8 cellular contexts compared by ENCODE assay signal in the genomic region with DNA sequence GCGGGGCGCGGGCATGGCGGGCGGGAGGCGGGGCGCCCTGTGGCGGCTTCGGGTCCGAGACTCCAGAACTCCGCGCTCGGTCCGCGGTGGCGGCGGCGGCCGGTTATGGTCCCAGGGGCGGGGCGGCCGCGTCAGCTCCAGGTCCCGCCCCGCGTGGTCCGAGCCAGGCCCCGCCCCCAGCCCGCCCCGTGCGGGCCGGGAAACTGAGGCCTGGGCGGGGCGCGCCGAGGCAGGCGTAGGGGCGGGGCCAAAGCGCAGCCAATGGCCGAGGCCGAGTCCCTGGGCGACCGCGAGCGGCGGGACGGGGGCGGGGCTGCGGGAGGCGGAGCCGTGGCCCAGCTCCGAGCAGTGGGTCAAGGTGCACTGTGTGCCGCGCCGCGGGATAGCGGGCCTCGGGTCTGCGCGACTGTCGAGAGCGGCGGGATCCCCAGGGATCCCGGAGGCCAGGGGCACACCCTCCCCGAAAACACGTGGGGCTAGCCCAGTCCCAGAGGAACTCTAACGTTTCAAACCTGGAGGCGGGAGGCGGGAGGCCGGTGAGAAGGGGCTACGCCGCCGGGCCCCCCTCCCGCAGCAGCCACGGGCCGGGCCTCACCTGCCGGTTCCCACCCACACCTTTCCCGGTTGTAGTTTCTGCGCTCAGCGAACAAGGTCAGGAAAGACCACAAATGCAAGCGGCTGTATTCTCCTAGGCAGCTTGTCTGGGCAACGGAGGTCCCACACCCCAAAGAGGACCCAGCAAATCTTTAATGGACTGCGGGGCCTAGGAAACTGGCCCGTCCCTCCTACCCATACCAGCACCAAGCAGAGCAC. TPM values are rescaled to one million over a fixed set of nuclear protein-coding genes. Genes with fewer than 3 reads are reported as not detected.
A peak's percentile ranks its signal among the peaks of the same experiment; 100 is the strongest.
DNase-seq lines count a peak whose midpoint lies in the region; ATAC-seq, FAIRE-seq and TF ChIP-seq lines count a peak whose summit lies in the region.

Gene SLC25A1, minus strand, starts transcription at position 78 of the 813 bp plus-strand sequence. Its CDS starts 63 bp downstream, at position 15.

- H3K79me2 ChIP-seq in HepG2 (ENCODE audit: insufficient read depth, low read length): peaks cover 17% of the 10 kb centered on the region

- H3K9ac ChIP-seq in HepG2 (ENCODE audit: insufficient read depth, low read depth, low read length): peak within 1 kb of the TSS; percentile 90

- in situ Hi-C loops in HepG2 (cut with HindIII; ENCODE audit: extremely low pct_ligation_motif_present, low pct_unique_long_range_greater_than_20kb): no loop called here

- peak within 1 kb of the TSS; percentile 80 to 94 (median 92) for H3K4me3 ChIP-seq in HepG2 (replicated peaks in 1 of 3; ENCODE audit: insufficient read depth in 1 of 3, low read depth in 2 of 3, low read length in 3 of 3)

- H3K27me3 ChIP-seq in HepG2 (ENCODE audit: control insufficient read depth in 1 of 2, insufficient read depth in 2 of 2, low read length in 2 of 2): no peaks in the 10 kb centered on the region

- FAIRE-seq in HepG2 (lab: Jason Lieb, UNC): peak; percentile 4

- peaks cover 3 to 15% of the 10 kb centered on the region in 2 experiments; a peak in 3 of 5 replicates for H3K36me3 ChIP-seq in HepG2 (replicated peaks in 1 of 2; ENCODE audit: control insufficient read depth in 1 of 2, insufficient read depth in 2 of 2, low read length in 2 of 2)

- H2AFZ ChIP-seq in HepG2 (ENCODE audit: low read length): no peak within 1 kb of the TSS

- TF ChIP-seq EP300 in HepG2 (IDR thresholded peaks at IDR 0.05; ENCODE audit: low read depth in 2 of 2, low read length in 2 of 2): 0 out of 4 replicates have a peak, but pooled peaks have one; percentile 9 to 10
- TF ChIP-seq EP300 in HepG2 (CRISPR knock-in tag; IDR thresholded peaks at IDR 0.05; ENCODE audit: borderline replicate concordance): no peak

- DNase-seq in AML-193 (lab: John Stamatoyannopoulos, UW) (peak; percentile 70 to 77), NCI-H526 treated with DMSO at 0.1 percent for 48 hours (lab: John Stamatoyannopoulos, UW) (peak; percentile 58), dermis blood vessel endothelial cell (peak; percentile 90), HepG2 (ENCODE audit: low spot score) (peak; percentile 83)
- DNase-seq in activated CD4-positive, alpha-beta T cell treated with anti-CD3 and anti-CD28 coated beads, Interleukin-2, amount 50 U/mL, for 24 hours (ENCODE audit: low read depth in 1 of 2, low spot score in 1 of 2): peak; percentile 66 to 82
- DNase-seq in stimulated activated CD4-positive, alpha-beta T cell treated with anti-CD3 and anti-CD28 coated beads, Interleukin-2, amount 100 ng/mL, for 4 hours (ENCODE audit: low read depth): peak; percentile 79

- WGBS in HepG2 (ENCODE audit: low lambda C conversion rate): under 1% methylated on average over 16 of the region's 84 CpGs

- TF ChIP-seq POLR2A in HepG2 (IDR thresholded peaks at IDR 0.05; ENCODE audit: insufficient read depth in 1 of 2, low read depth in 2 of 2, low read length in 2 of 2): peak in 1 of 2 experiments; percentile 93; a peak in 2 of 4 replicates

- BruUV-seq in HepG2 (replicated peaks; lab: Mats Ljungman, UMichigan): TSS peak; percentile 89

- H3K9me3 ChIP-seq in HepG2 (ENCODE audit: low read length): no peaks in the 10 kb centered on the region

- peaks cover 13% of the 10 kb centered on the region for H4K20me1 ChIP-seq in HepG2 (ENCODE audit: insufficient read depth, low read length)

- POLR2A ChIA-PET in HepG2 (lab: Yijun Ruan, JAX): interaction anchor here (0.5 to 3.6 kb wide), 21 partner anchors 8 to 661 kb away, joined by 3 to 22 read pairs (median 4); partner anchors contain the start of genes C22orf39, CDC45, CLTCL1 and DGCR2

- peak; percentile 61 for ATAC-seq in GM19043 (IDR thresholded peaks at IDR 0.05; ENCODE audit: low read depth, unreplicated experiment)
- ATAC-seq in HG03354 (IDR thresholded peaks at IDR 0.05; ENCODE audit: poor library complexity, severe bottlenecking, unreplicated experiment): peak; percentile 69
- ATAC-seq in HepG2: peak; percentile 76

- intact Hi-C loops in HepG2 (cut with micrococcal nuclease; ENCODE audit: unreplicated experiment): loop anchor here (1.0 to 5.0 kb wide), 3 partner anchors 35 to 253 kb away; partner anchors contain the start of genes ESS2, HIRA and MRPL40

- TF ChIP-seq RAD21 in HepG2 (CRISPR knock-in tag; IDR thresholded peaks at IDR 0.05): no peak; the same call in 1 of the 2 replicates

- CTCF ChIA-PET in HepG2 (lab: Yijun Ruan, JAX; ENCODE audit: low intra/inter-chr PET ratio, low total read pairs): no interaction called here

- peak within 1 kb of the TSS; percentile 95 for H3K27ac ChIP-seq in HepG2 (ENCODE audit: extremely low read length, insufficient read depth, low read length)

- peaks cover 54% of the 10 kb centered on the region for H3K4me1 ChIP-seq in HepG2 (ENCODE audit: insufficient read depth, low read length)

- no peak for TF ChIP-seq CTCF in HepG2 (CRISPR knock-in tag; IDR thresholded peaks at IDR 0.05)

- H3K4me2 ChIP-seq in HepG2 (ENCODE audit: low read depth, low read length): peak within 1 kb of the TSS; percentile 96

TF ChIP-seq in HepG2, 621 proteins besides CTCF, POLR2A, EP300 and RAD21 (continues in another document):
- TF ChIP-seq ZNF788 (CRISPR knock-in tag; IDR thresholded peaks at IDR 0.05; ENCODE audit: borderline replicate concordance): peak; percentile 65; the same call in 1 of the 2 replicates
- 0 out of 2 replicates have a peak, but pooled peaks have one; percentile 11 for TF ChIP-seq RARA (CRISPR knock-in tag; IDR thresholded peaks at IDR 0.05)
- peak; percentile 60; the same call in 1 of the 2 replicates for TF ChIP-seq NFAT5 (CRISPR knock-in tag; IDR thresholded peaks at IDR 0.05)
- TF ChIP-seq, protein P1, sequence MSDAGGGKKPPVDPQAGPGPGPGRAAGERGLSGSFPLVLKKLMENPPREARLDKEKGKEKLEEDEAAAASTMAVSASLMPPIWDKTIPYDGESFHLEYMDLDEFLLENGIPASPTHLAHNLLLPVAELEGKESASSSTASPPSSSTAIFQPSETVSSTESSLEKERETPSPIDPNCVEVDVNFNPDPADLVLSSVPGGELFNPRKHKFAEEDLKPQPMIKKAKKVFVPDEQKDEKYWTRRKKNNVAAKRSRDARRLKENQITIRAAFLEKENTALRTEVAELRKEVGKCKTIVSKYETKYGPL (CRISPR knock-in tag; IDR thresholded peaks at IDR 0.05): 0 out of 2 replicates have a peak, but pooled peaks have one; percentile 49

RNA-seq across cellular contexts. Expression of gene SLC25A1, which starts in this region (rescaled TPM):
- total RNA-seq in dermis blood vessel endothelial cell: 87.3 and 175 TPM in 2 replicates
- total RNA-seq in HepG2 (2016; rRNA removed; fragmentation: Illumina TruSeq; extraction: Trizol): 118 and 161 TPM in 2 replicates
- total RNA-seq in HepG2 (2016; cell fraction: cytosol; rRNA removed; fragmentation: Illumina TruSeq; extraction: Trizol; ENCODE audit: low read depth): 121 and 136 TPM in 2 replicates
- total RNA-seq in HepG2 (2016; cell fraction: insoluble cytoplasmic fraction; rRNA removed; fragmentation: Illumina TruSeq; extraction: Trizol): 107 and 161 TPM in 2 replicates
- 173 and 190 TPM in 2 replicates for total RNA-seq in HepG2 (2016; cell fraction: membrane; rRNA removed; fragmentation: Illumina TruSeq; extraction: Trizol)
- 74.9 and 92.0 TPM in 2 replicates for total RNA-seq in HepG2 (2016; cell fraction: nucleus; rRNA removed; fragmentation: Illumina TruSeq; extraction: Trizol)
- polyA plus RNA-seq in HepG2 (2011; rRNA removed): 49.4 and 57.3 TPM in 2 replicates
- polyA plus RNA-seq in HepG2 (2011; cell fraction: cytosol; rRNA removed): 57.0 and 78.3 TPM in 2 replicates
- polyA plus RNA-seq in HepG2 (2011; cell fraction: nucleus; rRNA removed): 92.6 and 99.0 TPM in 2 replicates
- 71.1 and 74.4 TPM in 2 replicates for polyA plus RNA-seq in HepG2 (2012)
- polyA plus RNA-seq in HepG2 (2016; cell fraction: cytosol; fragmentation: Illumina TruSeq; extraction: Trizol; ENCODE audit: low read depth): 165 and 180 TPM in 2 replicates
- 116 and 155 TPM in 2 replicates for polyA plus RNA-seq in HepG2 (2016; cell fraction: insoluble cytoplasmic fraction; fragmentation: Illumina TruSeq; extraction: Trizol; ENCODE audit: low read depth)
- 187 and 190 TPM in 2 replicates for polyA plus RNA-seq in HepG2 (2016; cell fraction: membrane; fragmentation: Illumina TruSeq; extraction: Trizol; ENCODE audit: low read depth)
- polyA plus RNA-seq in HepG2 (2016; cell fraction: nucleus; fragmentation: Illumina TruSeq; extraction: Trizol; ENCODE audit: insufficient read depth, low read depth): 160 and 164 TPM in 2 replicates
- polyA minus RNA-seq in HepG2 (2011; rRNA and poly(A)+ RNA removed; ENCODE audit: low replicate concordance): 31.1 and 76.9 TPM in 2 replicates
- polyA minus RNA-seq in HepG2 (2011; cell fraction: cytosol; rRNA and poly(A)+ RNA removed): 45.0 and 48.0 TPM in 2 replicates
- polyA minus RNA-seq in HepG2 (2011; cell fraction: nucleus; rRNA and poly(A)+ RNA removed): 13.5 and 13.8 TPM in 2 replicates

Comparison
In these comparisons a context has a peak if more than half of its experiments do, and no peak if none do; other contexts are left out.
1. Peak in every context shown above with its lines: DNase-seq, ATAC-seq, H3K4me3 ChIP-seq and H3K27ac ChIP-seq.